Comparison of ENCODE assay signal across 11 cellular contexts in genomic region chr12:42468341-42468821, GRCh38.
DNase-seq lines count a peak whose midpoint lies in the region; ATAC-seq and TF ChIP-seq lines count a peak whose summit lies in the region.
"Had no signal": no experiment of that assay in that cellular context is flagged by ENCODE, and none has a peak within 500 bp of the region (broad histone marks: within the 10 kb centered on the region; RNA-seq: fewer than 3 reads in every experiment).

No MANE protein-coding gene starts in this region.

- H3K4me2 ChIP-seq in MM.1S (ENCODE audit: low read depth, low read length): peak overlapping the region; percentile 96

- peaks cover 3% of the 10 kb centered on the region for H3K36me3 Mint-ChIP-seq in activated CD8-positive, alpha-beta memory T cell treated with anti-CD3 and anti-CD28 coated beads, Interleukin-2, amount 10 ng/mL, durations not matched to agents 7 days and 5 days
- peaks cover 16 to 17% of the 10 kb centered on the region in 2 donors for H3K36me3 Mint-ChIP-seq in stimulated activated naive B cell treated with anti-CD40 and anti-IgM and Interleukin-4, amounts not matched to agents 10 μg/mL and 1 μg/mL and 100 μg/mL, for 72 hours
- H3K36me3 Mint-ChIP-seq: T-cell had no signal

- H3K4me3 ChIP-seq in MM.1S (ENCODE audit: low read length): peak overlapping the region; percentile 53

- TF ChIP-seq CTCF in MM.1S (IDR thresholded peaks at IDR 0.05; ENCODE audit: low read length): no peak
- no peak for TF ChIP-seq CTCF in GM10266 (IDR thresholded peaks at IDR 0.05; ENCODE audit: control insufficient read depth, insufficient read depth, low read depth, missing control alignments)

- peak overlapping the region; percentile 29; the same call in 1 of the 2 replicates for H3K9ac ChIP-seq in MM.1S (ENCODE audit: low read length)

- H3K27ac ChIP-seq in MM.1S (ENCODE audit: low read length): peak overlapping the region; percentile 72; the same call in 1 of the 2 replicates

- peaks cover 20% of the 10 kb centered on the region for H3K4me1 Mint-ChIP-seq in activated CD8-positive, alpha-beta memory T cell treated with anti-CD3 and anti-CD28 coated beads, Interleukin-2, amount 10 ng/mL, durations not matched to agents 7 days and 5 days
- H3K4me1 Mint-ChIP-seq in stimulated activated naive B cell treated with anti-CD40 and anti-IgM and Interleukin-4, amounts not matched to agents 10 μg/mL and 1 μg/mL and 100 μg/mL, for 72 hours: peaks cover 37 to 63% of the 10 kb centered on the region in 2 donors

- no peaks in the 10 kb centered on the region for H3K36me3 ChIP-seq in MM.1S (replicated peaks; ENCODE audit: insufficient read depth, low read length)

- no peaks in the 10 kb centered on the region for H3K27me3 ChIP-seq in MM.1S (replicated peaks; ENCODE audit: insufficient read depth, low read length)

- no peak for ATAC-seq in activated CD8-positive, alpha-beta memory T cell treated with anti-CD3 and anti-CD28 coated beads, Interleukin-2, amount 10 ng/mL, durations not matched to agents 7 days and 5 days
- ATAC-seq in stimulated activated naive B cell treated with anti-CD40 and anti-IgM and Interleukin-4, amounts not matched to agents 10 μg/mL and 1 μg/mL and 100 μg/mL, for 72 hours (replicated peaks): peak; percentile 72

- H4K20me1 ChIP-seq in MM.1S (ENCODE audit: insufficient read depth, low read length): no peaks in the 10 kb centered on the region

- H2AFZ ChIP-seq in MM.1S (ENCODE audit: low read length): peak overlapping the region; percentile 28; the same call in 1 of the 2 replicates

- peak overlapping the region; percentile 67 for H3K4me3 Mint-ChIP-seq in activated CD8-positive, alpha-beta memory T cell treated with anti-CD3 and anti-CD28 coated beads, Interleukin-2, amount 10 ng/mL, durations not matched to agents 7 days and 5 days
- peak overlapping the region; percentile 82 to 90 for H3K4me3 Mint-ChIP-seq in stimulated activated naive B cell treated with anti-CD40 and anti-IgM and Interleukin-4, amounts not matched to agents 10 μg/mL and 1 μg/mL and 100 μg/mL, for 72 hours
- H3K4me3 Mint-ChIP-seq: HFFc6 had no signal

- peaks cover 26% of the 10 kb centered on the region for H3F3A ChIP-seq in MM.1S (ENCODE audit: insufficient read depth, low read length)

- H3K9me3 Mint-ChIP-seq in activated CD8-positive, alpha-beta memory T cell treated with anti-CD3 and anti-CD28 coated beads, Interleukin-2, amount 10 ng/mL, durations not matched to agents 7 days and 5 days (ENCODE audit: low read depth): no peaks in the 10 kb centered on the region
- H3K9me3 Mint-ChIP-seq in stimulated activated naive B cell treated with anti-CD40 and anti-IgM and Interleukin-4, amounts not matched to agents 10 μg/mL and 1 μg/mL and 100 μg/mL, for 72 hours: no peaks in the 10 kb centered on the region
- H3K9me3 Mint-ChIP-seq: HFFc6, T-cell had no signal

- no peaks in the 10 kb centered on the region for H3K9me2 ChIP-seq in MM.1S (replicated peaks; ENCODE audit: insufficient read depth, low read length)

- no peaks in the 10 kb centered on the region for H3K9me3 ChIP-seq in MM.1S (replicated peaks; ENCODE audit: insufficient read depth, low read length)

- H3K4me1 ChIP-seq in MM.1S (ENCODE audit: low read length): peaks cover 29% of the 10 kb centered on the region

- H3K27ac Mint-ChIP-seq in activated CD8-positive, alpha-beta memory T cell treated with anti-CD3 and anti-CD28 coated beads, Interleukin-2, amount 10 ng/mL, durations not matched to agents 7 days and 5 days: no peak overlapping the region
- peak overlapping the region; percentile 96 for H3K27ac Mint-ChIP-seq in stimulated activated naive B cell treated with anti-CD40 and anti-IgM and Interleukin-4, amounts not matched to agents 10 μg/mL and 1 μg/mL and 100 μg/mL, for 72 hours
- H3K27ac Mint-ChIP-seq: HFFc6, T-cell had no signal

- no peak for DNase-seq in activated CD8-positive, alpha-beta memory T cell treated with anti-CD3 and anti-CD28 coated beads, Interleukin-2, amount 10 ng/mL, durations not matched to agents 7 days and 5 days
- DNase-seq in activated CD8-positive, alpha-beta memory T cell treated with anti-CD3 and anti-CD28 coated beads for 24 hours: no peak
- DNase-seq in MM.1S: peak; percentile 66
- peak; percentile 19 for DNase-seq in cerebellum (ENCODE audit: low spot score)
- peak; percentile 44 for DNase-seq in stimulated activated naive B cell treated with anti-CD40 and anti-IgM and Interleukin-4, amounts not matched to agents 10 μg/mL and 1 μg/mL and 100 μg/mL, for 72 hours
- no peak for DNase-seq in GM10266 (ENCODE audit: extremely low spot score)
- no peak for DNase-seq in NCI-H1694 treated with DMSO at 0.1 percent for 48 hours (lab: John Stamatoyannopoulos, UW)
- DNase-seq in NCI-H748 treated with DMSO at 0.1 percent for 48 hours (lab: John Stamatoyannopoulos, UW): no peak
- DNase-seq: caudate nucleus, HFFc6 had no signal

- no peaks in the 10 kb centered on the region for H3K79me2 ChIP-seq in MM.1S (ENCODE audit: low read length)

- H3K27me3 Mint-ChIP-seq in activated CD8-positive, alpha-beta memory T cell treated with anti-CD3 and anti-CD28 coated beads, Interleukin-2, amount 10 ng/mL, durations not matched to agents 7 days and 5 days: peaks cover 25% of the 10 kb centered on the region
- H3K27me3 Mint-ChIP-seq in stimulated activated naive B cell treated with anti-CD40 and anti-IgM and Interleukin-4, amounts not matched to agents 10 μg/mL and 1 μg/mL and 100 μg/mL, for 72 hours: no peaks in the 10 kb centered on the region

- CTCF ChIA-PET in activated CD8-positive, alpha-beta memory T cell treated with anti-CD3 and anti-CD28 coated beads, Interleukin-2, amount 10 ng/mL, durations not matched to agents 7 days and 5 days (lab: Charles Lee): interaction anchor here (0.7 to 4.7 kb wide), 4 partner anchors 15 to 137 kb away, joined by 3 to 27 read pairs (median 4); no protein-coding TSS in a partner anchor

Comparison
In these comparisons a context has a peak if more than half of its experiments do, and no peak if none do; other contexts are left out.
1. DNase-seq: peak in MM.1S (single experiment), cerebellum (single experiment) and stimulated activated naive B cell treated with anti-CD40 and anti-IgM and Interleukin-4, amounts not matched to agents 10 μg/mL and 1 μg/mL and 100 μg/mL, for 72 hours (single experiment); none in activated CD8-positive, alpha-beta memory T cell treated with anti-CD3 and anti-CD28 coated beads, Interleukin-2, amount 10 ng/mL, durations not matched to agents 7 days and 5 days (single experiment), activated CD8-positive, alpha-beta memory T cell treated with anti-CD3 and anti-CD28 coated beads for 24 hours (single experiment), GM10266 (single experiment), NCI-H1694 treated with DMSO at 0.1 percent for 48 hours (single experiment) and NCI-H748 treated with DMSO at 0.1 percent for 48 hours (single experiment).